1 cellular context compared by ENCODE assay signal in the genomic region with DNA sequence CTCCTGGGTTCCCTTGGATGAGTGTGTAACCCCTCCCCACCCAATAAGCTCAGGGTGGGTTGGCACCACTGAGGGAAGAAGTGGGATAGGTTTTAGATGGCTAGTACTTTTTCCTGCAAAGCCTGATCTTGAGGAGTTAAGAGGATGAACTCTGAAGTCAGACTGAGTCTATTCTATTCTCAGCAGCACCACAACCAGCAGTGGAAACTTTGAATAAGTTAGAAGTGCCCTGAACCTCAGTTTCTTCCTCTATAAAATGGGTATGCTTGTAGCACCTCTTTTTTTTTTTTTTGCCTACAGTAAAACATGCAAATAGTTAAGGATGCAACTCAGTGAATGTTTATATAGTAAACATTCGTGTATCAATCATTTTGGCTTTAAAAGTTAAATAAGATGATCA.
TF ChIP-seq lines count a peak whose summit lies in the region.

No MANE protein-coding gene starts in this region.

TF ChIP-seq in WTC11, 78 proteins besides CTCF, POLR2A, EP300 and RAD21 (continued from another document):
- TF ChIP-seq, protein P1, sequence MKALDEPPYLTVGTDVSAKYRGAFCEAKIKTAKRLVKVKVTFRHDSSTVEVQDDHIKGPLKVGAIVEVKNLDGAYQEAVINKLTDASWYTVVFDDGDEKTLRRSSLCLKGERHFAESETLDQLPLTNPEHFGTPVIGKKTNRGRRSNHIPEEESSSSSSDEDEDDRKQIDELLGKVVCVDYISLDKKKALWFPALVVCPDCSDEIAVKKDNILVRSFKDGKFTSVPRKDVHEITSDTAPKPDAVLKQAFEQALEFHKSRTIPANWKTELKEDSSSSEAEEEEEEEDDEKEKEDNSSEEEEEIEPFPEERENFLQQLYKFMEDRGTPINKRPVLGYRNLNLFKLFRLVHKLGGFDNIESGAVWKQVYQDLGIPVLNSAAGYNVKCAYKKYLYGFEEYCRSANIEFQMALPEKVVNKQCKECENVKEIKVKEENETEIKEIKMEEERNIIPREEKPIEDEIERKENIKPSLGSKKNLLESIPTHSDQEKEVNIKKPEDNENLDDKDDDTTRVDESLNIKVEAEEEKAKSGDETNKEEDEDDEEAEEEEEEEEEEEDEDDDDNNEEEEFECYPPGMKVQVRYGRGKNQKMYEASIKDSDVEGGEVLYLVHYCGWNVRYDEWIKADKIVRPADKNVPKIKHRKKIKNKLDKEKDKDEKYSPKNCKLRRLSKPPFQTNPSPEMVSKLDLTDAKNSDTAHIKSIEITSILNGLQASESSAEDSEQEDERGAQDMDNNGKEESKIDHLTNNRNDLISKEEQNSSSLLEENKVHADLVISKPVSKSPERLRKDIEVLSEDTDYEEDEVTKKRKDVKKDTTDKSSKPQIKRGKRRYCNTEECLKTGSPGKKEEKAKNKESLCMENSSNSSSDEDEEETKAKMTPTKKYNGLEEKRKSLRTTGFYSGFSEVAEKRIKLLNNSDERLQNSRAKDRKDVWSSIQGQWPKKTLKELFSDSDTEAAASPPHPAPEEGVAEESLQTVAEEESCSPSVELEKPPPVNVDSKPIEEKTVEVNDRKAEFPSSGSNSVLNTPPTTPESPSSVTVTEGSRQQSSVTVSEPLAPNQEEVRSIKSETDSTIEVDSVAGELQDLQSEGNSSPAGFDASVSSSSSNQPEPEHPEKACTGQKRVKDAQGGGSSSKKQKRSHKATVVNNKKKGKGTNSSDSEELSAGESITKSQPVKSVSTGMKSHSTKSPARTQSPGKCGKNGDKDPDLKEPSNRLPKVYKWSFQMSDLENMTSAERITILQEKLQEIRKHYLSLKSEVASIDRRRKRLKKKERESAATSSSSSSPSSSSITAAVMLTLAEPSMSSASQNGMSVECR (CRISPR knock-in tag; IDR thresholded peaks at IDR 0.05; ENCODE audit: borderline replicate concordance) = no peak
- TF ChIP-seq NFYB (CRISPR knock-in tag; conservative IDR thresholded peaks at IDR 0.05; ENCODE audit: low read depth) (no peak), NR1H2 (CRISPR knock-in tag; IDR thresholded peaks at IDR 0.05) (no peak), ZNF423 (CRISPR knock-in tag; IDR thresholded peaks at IDR 0.05) (no peak), ZNF138 (CRISPR knock-in tag; conservative IDR thresholded peaks at IDR 0.05) (no peak), NR2C2 (CRISPR knock-in tag; IDR thresholded peaks at IDR 0.05) (no peak), NR3C1 (CRISPR knock-in tag; conservative IDR thresholded peaks at IDR 0.05; ENCODE audit: low read depth) (no peak), NFATC4 (CRISPR knock-in tag; IDR thresholded peaks at IDR 0.05) (no peak), SMAD3 (CRISPR knock-in tag; IDR thresholded peaks at IDR 0.05; ENCODE audit: borderline replicate concordance) (no peak), ESRRA (CRISPR knock-in tag; IDR thresholded peaks at IDR 0.05; ENCODE audit: borderline replicate concordance) (no peak)
- TF ChIP-seq, protein P2, sequence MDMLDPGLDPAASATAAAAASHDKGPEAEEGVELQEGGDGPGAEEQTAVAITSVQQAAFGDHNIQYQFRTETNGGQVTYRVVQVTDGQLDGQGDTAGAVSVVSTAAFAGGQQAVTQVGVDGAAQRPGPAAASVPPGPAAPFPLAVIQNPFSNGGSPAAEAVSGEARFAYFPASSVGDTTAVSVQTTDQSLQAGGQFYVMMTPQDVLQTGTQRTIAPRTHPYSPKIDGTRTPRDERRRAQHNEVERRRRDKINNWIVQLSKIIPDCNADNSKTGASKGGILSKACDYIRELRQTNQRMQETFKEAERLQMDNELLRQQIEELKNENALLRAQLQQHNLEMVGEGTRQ (CRISPR knock-in tag; IDR thresholded peaks at IDR 0.05) = no peak
- TF ChIP-seq, protein P3, sequence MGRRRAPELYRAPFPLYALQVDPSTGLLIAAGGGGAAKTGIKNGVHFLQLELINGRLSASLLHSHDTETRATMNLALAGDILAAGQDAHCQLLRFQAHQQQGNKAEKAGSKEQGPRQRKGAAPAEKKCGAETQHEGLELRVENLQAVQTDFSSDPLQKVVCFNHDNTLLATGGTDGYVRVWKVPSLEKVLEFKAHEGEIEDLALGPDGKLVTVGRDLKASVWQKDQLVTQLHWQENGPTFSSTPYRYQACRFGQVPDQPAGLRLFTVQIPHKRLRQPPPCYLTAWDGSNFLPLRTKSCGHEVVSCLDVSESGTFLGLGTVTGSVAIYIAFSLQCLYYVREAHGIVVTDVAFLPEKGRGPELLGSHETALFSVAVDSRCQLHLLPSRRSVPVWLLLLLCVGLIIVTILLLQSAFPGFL (CRISPR knock-in tag; IDR thresholded peaks at IDR 0.05; ENCODE audit: borderline replicate concordance) = no peak
- TF ChIP-seq, protein P4, sequence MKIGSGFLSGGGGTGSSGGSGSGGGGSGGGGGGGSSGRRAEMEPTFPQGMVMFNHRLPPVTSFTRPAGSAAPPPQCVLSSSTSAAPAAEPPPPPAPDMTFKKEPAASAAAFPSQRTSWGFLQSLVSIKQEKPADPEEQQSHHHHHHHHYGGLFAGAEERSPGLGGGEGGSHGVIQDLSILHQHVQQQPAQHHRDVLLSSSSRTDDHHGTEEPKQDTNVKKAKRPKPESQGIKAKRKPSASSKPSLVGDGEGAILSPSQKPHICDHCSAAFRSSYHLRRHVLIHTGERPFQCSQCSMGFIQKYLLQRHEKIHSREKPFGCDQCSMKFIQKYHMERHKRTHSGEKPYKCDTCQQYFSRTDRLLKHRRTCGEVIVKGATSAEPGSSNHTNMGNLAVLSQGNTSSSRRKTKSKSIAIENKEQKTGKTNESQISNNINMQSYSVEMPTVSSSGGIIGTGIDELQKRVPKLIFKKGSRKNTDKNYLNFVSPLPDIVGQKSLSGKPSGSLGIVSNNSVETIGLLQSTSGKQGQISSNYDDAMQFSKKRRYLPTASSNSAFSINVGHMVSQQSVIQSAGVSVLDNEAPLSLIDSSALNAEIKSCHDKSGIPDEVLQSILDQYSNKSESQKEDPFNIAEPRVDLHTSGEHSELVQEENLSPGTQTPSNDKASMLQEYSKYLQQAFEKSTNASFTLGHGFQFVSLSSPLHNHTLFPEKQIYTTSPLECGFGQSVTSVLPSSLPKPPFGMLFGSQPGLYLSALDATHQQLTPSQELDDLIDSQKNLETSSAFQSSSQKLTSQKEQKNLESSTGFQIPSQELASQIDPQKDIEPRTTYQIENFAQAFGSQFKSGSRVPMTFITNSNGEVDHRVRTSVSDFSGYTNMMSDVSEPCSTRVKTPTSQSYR (CRISPR knock-in tag; IDR thresholded peaks at IDR 0.05) = no peak
- TF ChIP-seq, protein P5, sequence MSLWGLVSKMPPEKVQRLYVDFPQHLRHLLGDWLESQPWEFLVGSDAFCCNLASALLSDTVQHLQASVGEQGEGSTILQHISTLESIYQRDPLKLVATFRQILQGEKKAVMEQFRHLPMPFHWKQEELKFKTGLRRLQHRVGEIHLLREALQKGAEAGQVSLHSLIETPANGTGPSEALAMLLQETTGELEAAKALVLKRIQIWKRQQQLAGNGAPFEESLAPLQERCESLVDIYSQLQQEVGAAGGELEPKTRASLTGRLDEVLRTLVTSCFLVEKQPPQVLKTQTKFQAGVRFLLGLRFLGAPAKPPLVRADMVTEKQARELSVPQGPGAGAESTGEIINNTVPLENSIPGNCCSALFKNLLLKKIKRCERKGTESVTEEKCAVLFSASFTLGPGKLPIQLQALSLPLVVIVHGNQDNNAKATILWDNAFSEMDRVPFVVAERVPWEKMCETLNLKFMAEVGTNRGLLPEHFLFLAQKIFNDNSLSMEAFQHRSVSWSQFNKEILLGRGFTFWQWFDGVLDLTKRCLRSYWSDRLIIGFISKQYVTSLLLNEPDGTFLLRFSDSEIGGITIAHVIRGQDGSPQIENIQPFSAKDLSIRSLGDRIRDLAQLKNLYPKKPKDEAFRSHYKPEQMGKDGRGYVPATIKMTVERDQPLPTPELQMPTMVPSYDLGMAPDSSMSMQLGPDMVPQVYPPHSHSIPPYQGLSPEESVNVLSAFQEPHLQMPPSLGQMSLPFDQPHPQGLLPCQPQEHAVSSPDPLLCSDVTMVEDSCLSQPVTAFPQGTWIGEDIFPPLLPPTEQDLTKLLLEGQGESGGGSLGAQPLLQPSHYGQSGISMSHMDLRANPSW (CRISPR knock-in tag; conservative IDR thresholded peaks at IDR 0.05; ENCODE audit: low read depth) = no peak
TF ChIP-seq in WTC11: peak in this region for 0.
